11 cellular contexts compared by ENCODE assay signal in the genomic region with DNA sequence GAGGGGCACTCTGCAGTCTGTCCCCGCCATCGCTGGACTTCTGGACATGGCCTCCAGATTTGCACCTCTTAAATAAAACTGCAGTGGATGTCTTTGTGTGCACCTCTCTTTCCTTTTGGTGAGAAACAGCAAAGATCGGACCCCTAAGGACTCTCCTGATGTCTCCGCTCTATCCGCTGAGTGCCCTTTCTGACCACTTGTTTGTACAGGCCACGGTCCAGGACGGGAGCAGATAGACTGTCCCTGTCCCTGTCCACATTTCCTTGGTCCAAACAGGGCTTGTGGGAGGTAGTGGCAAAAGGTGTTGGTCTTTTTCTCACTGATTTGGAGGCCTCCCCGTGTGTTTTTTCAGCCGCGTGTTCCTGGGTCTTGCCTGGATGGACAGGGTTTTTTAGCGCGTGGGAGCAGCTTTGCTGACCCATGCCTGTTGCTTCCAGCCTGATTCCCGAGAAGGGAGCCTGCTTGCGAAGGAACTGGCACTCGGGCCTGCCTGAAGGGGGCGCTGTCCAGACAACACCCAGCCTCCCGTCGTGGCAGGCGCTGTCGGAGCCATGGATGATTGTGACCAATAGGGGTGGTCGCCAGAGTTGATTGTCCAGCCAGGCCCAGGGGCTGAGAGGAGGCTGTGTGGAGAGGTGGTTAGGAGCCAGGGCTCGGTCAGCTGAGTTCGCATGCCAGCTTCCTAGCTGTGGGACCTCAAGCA. TPM values are rescaled to one million over a fixed set of nuclear protein-coding genes. Genes with fewer than 3 reads are reported as not detected.
A peak's percentile ranks its signal among the peaks of the same experiment; 100 is the strongest.
DNase-seq lines count a peak whose midpoint lies in the region; ATAC-seq, FAIRE-seq and TF ChIP-seq lines count a peak whose summit lies in the region.
"Had no signal": no experiment of that assay in that cellular context is flagged by ENCODE, and none has a peak within 500 bp of the region (broad histone marks: within the 10 kb centered on the region; RNA-seq: fewer than 3 reads in every experiment).

No MANE protein-coding gene starts in this region.

- peak; percentile 91 for ATAC-seq in GM23338
- no peak for ATAC-seq in GM12878
- no peak for ATAC-seq in HG03457 (IDR thresholded peaks at IDR 0.05; ENCODE audit: unreplicated experiment)

- RAD21 ChIA-PET in GM12878 (lab: Charles Lee; ENCODE audit: unreplicated experiment) = no interaction called here

- no peak for FAIRE-seq in GM12878 (lab: Jason Lieb, UNC)
- FAIRE-seq in GM12891 (lab: Jason Lieb, UNC) = no peak

- H3K9me3 Mint-ChIP-seq in GM23338 = no peaks in the 10 kb centered on the region; the same call in 2 of the 3 replicates
- H3K9me3 Mint-ChIP-seq: IgD-negative memory B cell, naive B cell had no signal

- H4K20me1 ChIP-seq in GM23338 (replicated peaks; ENCODE audit: insufficient read depth) (peaks cover 8% of the 10 kb centered on the region), GM12878 (ENCODE audit: control insufficient read depth, insufficient read depth) (no peaks in the 10 kb centered on the region)

- H3K9ac ChIP-seq in GM12878 (ENCODE audit: control insufficient read depth, insufficient read depth, low read length) = no peak overlapping the region

- no peaks in the 10 kb centered on the region; the same call in 1 of the 2 replicates for H3K79me2 ChIP-seq in GM23338 (replicated peaks; ENCODE audit: insufficient read depth)
- no peaks in the 10 kb centered on the region for H3K79me2 ChIP-seq in GM12878 (ENCODE audit: control insufficient read depth, insufficient read depth, low read length)

- peak; percentile 24 for DNase-seq in COLO829 (ENCODE audit: low spot score)
- DNase-seq in GM23338 (ENCODE audit: low spot score) = peak; percentile 89
- no peak for DNase-seq in GM12878 (ENCODE audit: low read depth, low spot score)
- peak; percentile 52 to 57 for DNase-seq in lung microvascular endothelial cell (ENCODE audit: low read depth in 2 of 2)
- DNase-seq in GM12891 (ENCODE audit: insufficient read length, low spot score) = no peak
- DNase-seq in NCI-H2171 (lab: John Stamatoyannopoulos, UW) = no peak
- no peak for DNase-seq in GM19240 (ENCODE audit: insufficient read length, low spot score)
- DNase-seq: colonic mucosa, naive B cell had no signal

- in situ Hi-C loops in GM12878 (cut with MboI) = no loop called here

- H3K4me3 Mint-ChIP-seq in GM23338 = no peak overlapping the region
- H3K4me3 Mint-ChIP-seq: IgD-negative memory B cell had no signal

- no peaks in the 10 kb centered on the region; the same call in 2 of the 3 replicates for H3K4me1 Mint-ChIP-seq in GM23338
- H3K4me1 Mint-ChIP-seq: IgD-negative memory B cell had no signal

- no peaks in the 10 kb centered on the region for H3K4me1 ChIP-seq in GM23338 (ENCODE audit: insufficient read depth)
- H3K4me1 ChIP-seq in GM12878 (ENCODE audit: control insufficient read depth, insufficient read depth, low read length) = no peaks in the 10 kb centered on the region
- H3K4me1 ChIP-seq: colonic mucosa had no signal

- intact Hi-C loops in GM12878 (cut with micrococcal nuclease; ENCODE audit: unreplicated experiment) = no loop called here

- TF ChIP-seq EP300 in GM12878 (IDR thresholded peaks at IDR 0.05; ENCODE audit: borderline replicate concordance in 1 of 2, control insufficient read depth in 1 of 2, low read depth in 2 of 2, low read length in 2 of 2) = no peak

- no peak overlapping the region; the same call in 1 of the 2 replicates for H3K27ac Mint-ChIP-seq in GM23338
- H3K27ac Mint-ChIP-seq: IgD-negative memory B cell had no signal

- H3K9me3 ChIP-seq in GM12878 (replicated peaks; ENCODE audit: control insufficient read depth, insufficient read depth, low read length) = no peaks in the 10 kb centered on the region
- H3K9me3 ChIP-seq: colonic mucosa had no signal

- POLR2A ChIA-PET in GM12878 (lab: Charles Lee) = no interaction called here

- H3K36me3 Mint-ChIP-seq in GM23338 (ENCODE audit: low read depth) = peaks cover 69% of the 10 kb centered on the region

- CTCF ChIA-PET in GM12878 (lab: Yijun Ruan, JAX) = interaction anchor here (0.6 kb wide), 1 partner anchor 12 kb away, joined by 3 read pairs; no protein-coding TSS in a partner anchor

- H3K27ac ChIP-seq in GM23338 (ENCODE audit: low read depth) = no peak overlapping the region
- no peak overlapping the region for H3K27ac ChIP-seq in GM12878 (ENCODE audit: control insufficient read depth, insufficient read depth)
- H3K27ac ChIP-seq: colonic mucosa had no signal

- TF ChIP-seq RAD21 in GM12878 (IDR thresholded peaks at IDR 0.05; ENCODE audit: insufficient read depth, low read depth, low read length) = no peak

- no peak overlapping the region for H3K4me3 ChIP-seq in GM23338
- no peak overlapping the region for H3K4me3 ChIP-seq in GM12878
- H3K4me3 ChIP-seq: colonic mucosa had no signal

- H3K36me3 ChIP-seq in GM23338 (ENCODE audit: insufficient read depth) (peaks cover 21% of the 10 kb centered on the region), GM12878 (ENCODE audit: control insufficient read depth in 2 of 2, insufficient read depth in 2 of 2, low read length in 1 of 2) (peaks cover 28% of the 10 kb centered on the region in 2 experiments)

- BruUV-seq in GM12878 (replicated peaks; lab: Mats Ljungman, UMichigan) = no TSS peak

- TF ChIP-seq CTCF in GM23338 (conservative IDR thresholded peaks at IDR 0.05; ENCODE audit: low read depth in 2 of 2) (peak; percentile 81 to 88), GM12878 (IDR thresholded peaks at IDR 0.05 in 2 of 3, conservative IDR thresholded peaks at IDR 0.05 in 1 of 3; ENCODE audit: control insufficient read depth in 2 of 3, extremely low read depth in 1 of 3, insufficient read depth in 1 of 3, low read depth in 3 of 3, low read length in 3 of 3) (peak; percentile 9 to 38 (median 31); a peak in 3 of 6 replicates)

- 0 out of 2 replicates have a peak, but pooled peaks cover 7% of the 10 kb centered on the region for H3F3A ChIP-seq in GM23338 (replicated peaks; ENCODE audit: low read depth)

- peaks cover 8% of the 10 kb centered on the region for H3K27me3 Mint-ChIP-seq in GM23338 (ENCODE audit: insufficient read depth, low read depth, poor library complexity)
- H3K27me3 Mint-ChIP-seq: IgD-negative memory B cell, naive B cell had no signal

- H2AFZ ChIP-seq in GM23338 (no peak overlapping the region), GM12878 (ENCODE audit: control insufficient read depth, low read depth, low read length) (no peak overlapping the region)

- TF ChIP-seq POLR2A in GM12878 (IDR thresholded peaks at IDR 0.05; ENCODE audit: low read depth, low read length) = no peak; the same call in 1 of the 2 replicates
- TF ChIP-seq POLR2A in GM12891 (IDR thresholded peaks at IDR 0.05; ENCODE audit: low read depth, low read length) = no peak

- no peaks in the 10 kb centered on the region for H3K9me2 ChIP-seq in GM23338 (ENCODE audit: insufficient read depth)

- WGBS in GM12878 (ENCODE audit: insufficient coverage, insufficient replicate concordance, low lambda C conversion rate, missing lambda C conversion rate) = 92% methylated on average over 23 of the region's 23 CpGs

- H3K27me3 ChIP-seq in GM23338 (ENCODE audit: insufficient read depth) (no peaks in the 10 kb centered on the region), GM12878 (replicated peaks in 1 of 2; ENCODE audit: control insufficient read depth in 2 of 2, insufficient read depth in 2 of 2, low read length in 1 of 2) (no peaks in the 10 kb centered on the region)
- H3K27me3 ChIP-seq: colonic mucosa had no signal

- SMC1A ChIA-PET in GM12878 (lab: Charles Lee; ENCODE audit: uncharacterized antibody, unreplicated experiment) = no interaction called here

- H3K4me2 ChIP-seq in GM23338 (no peak overlapping the region), GM12878 (ENCODE audit: control insufficient read depth, insufficient read depth) (no peak overlapping the region)

RNA-seq across cellular contexts. Expression of gene STAB1, which starts 13.2 kb away (rescaled TPM):
- 0.90 and 3.0 TPM in 2 replicates for total RNA-seq in GM23338 (2014; rRNA removed; shearing (Covaris generic))
- polyA plus RNA-seq in GM23338 (2016; fragmentation: Nextera tagmentation; extraction: Ambion mirVana) (1.1 and 1.9 TPM in 2 replicates), GM12878 (2011; rRNA removed) (not detected in 2 replicates), GM12878 (2014; fragmentation: Illumina TruSeq; extraction: Trizol) (not detected in 2 replicates), GM12878 (2014; fragmentation: Nextera tagmentation; extraction: Ambion mirVana) (not detected), GM12878 (2014; rRNA removed) (not detected in 2 replicates), GM12878 (2016; fragmentation: Nextera tagmentation; extraction: Ambion mirVana) (not detected)
- 0.22 and 0.23 TPM in 2 replicates for total RNA-seq in GM12878 (2013; cell fraction: nucleolus; rRNA removed)
- total RNA-seq in GM12878 (2014; rRNA removed) (not detected in 2 replicates), GM12878 (2014; rRNA removed; fragmentation: Illumina TruSeq; extraction: Trizol) (not detected in 2 replicates), GM12878 (2021) (0.35 and 0.46 TPM in 2 replicates), lung microvascular endothelial cell (136 and 224 TPM in 2 replicates)
- polyA plus RNA-seq in GM12878 (2011; ENCODE audit: low read depth) = not detected
- 0.02 TPM in 1 of 2 replicates, not detected in the other for polyA plus RNA-seq in GM12878 (2011; cell fraction: cytosol; rRNA removed)
- 0.13 and 0.42 TPM in 2 replicates for polyA plus RNA-seq in GM12878 (2011; cell fraction: nucleus; rRNA removed)
- polyA plus RNA-seq in GM12878 (2012) = 0.11 TPM in 1 of 2 replicates, not detected in the other
- 0.15 TPM in 1 of 2 replicates, not detected in the other for polyA minus RNA-seq in GM12878 (2011; rRNA and poly(A)+ RNA removed)
- polyA minus RNA-seq in GM12878 (2011; cell fraction: cytosol; rRNA and poly(A)+ RNA removed) = not detected in 2 replicates
- polyA minus RNA-seq in GM12878 (2011; cell fraction: nucleus; rRNA and poly(A)+ RNA removed) = 0.10 TPM in 1 of 2 replicates, not detected in the other
- polyA plus RNA-seq in GM12891 (2012; ENCODE audit: low read depth, missing spikeins) = 0.08 TPM
- polyA plus RNA-seq: IgD-negative memory B cell had no signal

RNA-seq across cellular contexts. Expression of gene NISCH, which starts 26.6 kb away (rescaled TPM):
- 65.9 and 76.4 TPM in 2 replicates for total RNA-seq in GM23338 (2014; rRNA removed; shearing (Covaris generic))
- polyA plus RNA-seq in GM23338 (2016; fragmentation: Nextera tagmentation; extraction: Ambion mirVana) (16.7 and 18.4 TPM in 2 replicates), GM12878 (2011; rRNA removed) (26.9 and 39.0 TPM in 2 replicates), GM12878 (2014; fragmentation: Illumina TruSeq; extraction: Trizol) (19.2 and 25.0 TPM in 2 replicates), GM12878 (2014; fragmentation: Nextera tagmentation; extraction: Ambion mirVana) (1 to 10 TPM in 1 of 2 experiments, under 1 TPM in 1; 0.76 to 1.5 TPM), GM12878 (2014; rRNA removed) (45.3 and 48.9 TPM in 2 replicates), GM12878 (2016; fragmentation: Nextera tagmentation; extraction: Ambion mirVana) (10 to 100 TPM; 23.7 to 24.2 TPM)
- 170 and 189 TPM in 2 replicates for total RNA-seq in GM12878 (2013; cell fraction: nucleolus; rRNA removed)
- total RNA-seq in GM12878 (2014; rRNA removed) (36.3 and 36.5 TPM in 2 replicates), GM12878 (2014; rRNA removed; fragmentation: Illumina TruSeq; extraction: Trizol) (16.1 and 16.6 TPM in 2 replicates), GM12878 (2021) (42.5 and 52.5 TPM in 2 replicates), lung microvascular endothelial cell (26.2 and 38.1 TPM in 2 replicates)
- polyA plus RNA-seq in GM12878 (2011; ENCODE audit: low read depth) = 16.4 TPM
- 37.5 and 47.9 TPM in 2 replicates for polyA plus RNA-seq in GM12878 (2011; cell fraction: cytosol; rRNA removed)
- 404 and 409 TPM in 2 replicates for polyA plus RNA-seq in GM12878 (2011; cell fraction: nucleus; rRNA removed)
- polyA plus RNA-seq in GM12878 (2012) = 32.7 and 32.8 TPM in 2 replicates
- 39.2 and 53.1 TPM in 2 replicates for polyA minus RNA-seq in GM12878 (2011; rRNA and poly(A)+ RNA removed)
- polyA minus RNA-seq in GM12878 (2011; cell fraction: cytosol; rRNA and poly(A)+ RNA removed) = 20.0 and 23.0 TPM in 2 replicates
- 51.7 and 84.7 TPM in 2 replicates for polyA minus RNA-seq in GM12878 (2011; cell fraction: nucleus; rRNA and poly(A)+ RNA removed)
- polyA plus RNA-seq in GM12891 (2012; ENCODE audit: low read depth, missing spikeins) = 26.0 TPM

RNA-seq across cellular contexts. Expression of gene TNNC1, which starts 28.1 kb away (rescaled TPM):
- total RNA-seq in GM23338 (2014; rRNA removed; shearing (Covaris generic)) = 1.7 and 6.5 TPM in 2 replicates
- 6.9 and 8.3 TPM in 2 replicates for polyA plus RNA-seq in GM23338 (2016; fragmentation: Nextera tagmentation; extraction: Ambion mirVana)
- not detected in 2 replicates for total RNA-seq in GM12878 (2013; cell fraction: nucleolus; rRNA removed)
- 0.60 and 0.96 TPM in 2 replicates for total RNA-seq in GM12878 (2014; rRNA removed)
- 0.46 TPM in 1 of 2 replicates, not detected in the other for total RNA-seq in GM12878 (2014; rRNA removed; fragmentation: Illumina TruSeq; extraction: Trizol)
- total RNA-seq in GM12878 (2021) = 0.41 TPM in 1 of 2 replicates, not detected in the other
- not detected for polyA plus RNA-seq in GM12878 (2011; ENCODE audit: low read depth)
- 1.3 and 1.8 TPM in 2 replicates for polyA plus RNA-seq in GM12878 (2011; rRNA removed)
- 1.1 and 1.4 TPM in 2 replicates for polyA plus RNA-seq in GM12878 (2011; cell fraction: cytosol; rRNA removed)
- 4.0 and 5.2 TPM in 2 replicates for polyA plus RNA-seq in GM12878 (2011; cell fraction: nucleus; rRNA removed)
- polyA plus RNA-seq in GM12878 (2012) = 2.0 and 2.3 TPM in 2 replicates
- polyA plus RNA-seq in GM12878 (2014; fragmentation: Illumina TruSeq; extraction: Trizol) = 0.35 and 0.46 TPM in 2 replicates
- polyA plus RNA-seq in GM12878 (2014; fragmentation: Nextera tagmentation; extraction: Ambion mirVana) = under 1 TPM in 1 of 2 experiments, not detected in 1; 0.13 TPM
- 0.77 and 0.85 TPM in 2 replicates for polyA plus RNA-seq in GM12878 (2014; rRNA removed)
- polyA plus RNA-seq in GM12878 (2016; fragmentation: Nextera tagmentation; extraction: Ambion mirVana) = under 1 TPM; 0.40 to 0.66 TPM
- 0.46 and 0.59 TPM in 2 replicates for polyA minus RNA-seq in GM12878 (2011; rRNA and poly(A)+ RNA removed)
- polyA minus RNA-seq in GM12878 (2011; cell fraction: cytosol; rRNA and poly(A)+ RNA removed) = not detected in 2 replicates
- 3.3 TPM in 1 of 2 replicates, not detected in the other for polyA minus RNA-seq in GM12878 (2011; cell fraction: nucleus; rRNA and poly(A)+ RNA removed)
- total RNA-seq in lung microvascular endothelial cell = 0.22 TPM in 1 of 2 replicates, not detected in the other
- 1.3 TPM for polyA plus RNA-seq in GM12891 (2012; ENCODE audit: low read depth, missing spikeins)
- polyA plus RNA-seq: IgD-negative memory B cell had no signal

RNA-seq across cellular contexts. Expression of gene SEMA3G, which starts 37.1 kb away (rescaled TPM):
- total RNA-seq in GM23338 (2014; rRNA removed; shearing (Covaris generic)) = 2.2 and 2.5 TPM in 2 replicates
- polyA plus RNA-seq in GM23338 (2016; fragmentation: Nextera tagmentation; extraction: Ambion mirVana) (0.47 and 0.56 TPM in 2 replicates), GM12878 (2011; rRNA removed) (not detected in 2 replicates), GM12878 (2014; fragmentation: Illumina TruSeq; extraction: Trizol) (0.03 TPM in 1 of 2 replicates, not detected in the other), GM12878 (2014; fragmentation: Nextera tagmentation; extraction: Ambion mirVana) (not detected), GM12878 (2014; rRNA removed) (0.04 TPM in 1 of 2 replicates, not detected in the other), GM12878 (2016; fragmentation: Nextera tagmentation; extraction: Ambion mirVana) (not detected)
- 0.15 TPM in 1 of 2 replicates, not detected in the other for total RNA-seq in GM12878 (2013; cell fraction: nucleolus; rRNA removed)
- total RNA-seq in GM12878 (2014; rRNA removed) (0.05 TPM in 1 of 2 replicates, not detected in the other), GM12878 (2014; rRNA removed; fragmentation: Illumina TruSeq; extraction: Trizol) (not detected in 2 replicates), GM12878 (2021) (0.27 TPM in 1 of 2 replicates, not detected in the other), lung microvascular endothelial cell (12.9 and 30.5 TPM in 2 replicates)
- polyA plus RNA-seq in GM12878 (2011; ENCODE audit: low read depth) = not detected
- polyA plus RNA-seq in GM12878 (2011; cell fraction: cytosol; rRNA removed) = not detected in 2 replicates
- not detected in 2 replicates for polyA plus RNA-seq in GM12878 (2011; cell fraction: nucleus; rRNA removed)
- polyA plus RNA-seq in GM12878 (2012) = not detected in 2 replicates
- polyA minus RNA-seq in GM12878 (2011; rRNA and poly(A)+ RNA removed) = not detected in 2 replicates
- polyA minus RNA-seq in GM12878 (2011; cell fraction: cytosol; rRNA and poly(A)+ RNA removed) = not detected in 2 replicates
- polyA minus RNA-seq in GM12878 (2011; cell fraction: nucleus; rRNA and poly(A)+ RNA removed) = not detected in 2 replicates
- 0.03 TPM for polyA plus RNA-seq in GM12891 (2012; ENCODE audit: low read depth, missing spikeins)

RNA-seq across cellular contexts. Expression of gene NT5DC2, which starts 51.7 kb away (rescaled TPM):
- total RNA-seq in GM23338 (2014; rRNA removed; shearing (Covaris generic)) = 287 and 324 TPM in 2 replicates
- 260 and 269 TPM in 2 replicates for polyA plus RNA-seq in GM23338 (2016; fragmentation: Nextera tagmentation; extraction: Ambion mirVana)
- total RNA-seq in GM12878 (2013; cell fraction: nucleolus; rRNA removed) = 28.6 and 34.5 TPM in 2 replicates
- 79.6 and 107 TPM in 2 replicates for total RNA-seq in GM12878 (2014; rRNA removed)
- total RNA-seq in GM12878 (2014; rRNA removed; fragmentation: Illumina TruSeq; extraction: Trizol) = 48.6 and 58.3 TPM in 2 replicates
- total RNA-seq in GM12878 (2021) = 122 and 135 TPM in 2 replicates
- 35.3 TPM for polyA plus RNA-seq in GM12878 (2011; ENCODE audit: low read depth)
- polyA plus RNA-seq in GM12878 (2011; rRNA removed) = 43.2 and 75.3 TPM in 2 replicates
- polyA plus RNA-seq in GM12878 (2011; cell fraction: cytosol; rRNA removed) = 68.9 and 95.2 TPM in 2 replicates
- polyA plus RNA-seq in GM12878 (2011; cell fraction: nucleus; rRNA removed) = 199 and 214 TPM in 2 replicates
- 80.0 and 87.5 TPM in 2 replicates for polyA plus RNA-seq in GM12878 (2012)
- 77.0 and 80.3 TPM in 2 replicates for polyA plus RNA-seq in GM12878 (2014; fragmentation: Illumina TruSeq; extraction: Trizol)
- 10 to 100 TPM; 21.6 to 34.8 TPM for polyA plus RNA-seq in GM12878 (2014; fragmentation: Nextera tagmentation; extraction: Ambion mirVana)
- 130 and 144 TPM in 2 replicates for polyA plus RNA-seq in GM12878 (2014; rRNA removed)
- 10 to 100 TPM; 32.1 to 51.0 TPM for polyA plus RNA-seq in GM12878 (2016; fragmentation: Nextera tagmentation; extraction: Ambion mirVana)
- 53.0 and 67.6 TPM in 2 replicates for polyA minus RNA-seq in GM12878 (2011; rRNA and poly(A)+ RNA removed)
- 23.5 and 26.6 TPM in 2 replicates for polyA minus RNA-seq in GM12878 (2011; cell fraction: cytosol; rRNA and poly(A)+ RNA removed)
- 30.9 and 54.3 TPM in 2 replicates for polyA minus RNA-seq in GM12878 (2011; cell fraction: nucleus; rRNA and poly(A)+ RNA removed)
- 28.4 and 29.0 TPM in 2 replicates for total RNA-seq in lung microvascular endothelial cell
- 36.9 TPM for polyA plus RNA-seq in GM12891 (2012; ENCODE audit: low read depth, missing spikeins)

Comparison
In these comparisons a context has a peak if more than half of its experiments do, and no peak if none do; other contexts are left out.
1. DNase-seq: peak in COLO829 (single experiment), GM23338 (single experiment) and lung microvascular endothelial cell (2 of 2); none in GM12878 (single experiment), GM12891 (single experiment), NCI-H2171 (single experiment) and GM19240 (single experiment).
2. RNA of gene STAB1, which starts 13.2 kb away (total RNA-seq): 136 to 224 TPM in lung microvascular endothelial cell; 0.90 to 3.0 TPM in GM23338 and 0.22 to 0.46 TPM in GM12878; every median in the first group is over 10 times any median in the second.